15 cellular contexts compared by ENCODE assay signal in genomic region chr4:69124941-69125340, GRCh38. TPM values are rescaled to one million over a fixed set of nuclear protein-coding genes. Genes with fewer than 3 reads are reported as not detected.
DNase-seq lines count a peak whose midpoint lies in the region; ATAC-seq, FAIRE-seq and TF ChIP-seq lines count a peak whose summit lies in the region.
"Had no signal": no experiment of that assay in that cellular context is flagged by ENCODE, and none has a peak within 500 bp of the region (broad histone marks: within the 10 kb centered on the region; RNA-seq: fewer than 3 reads in every experiment).

No MANE protein-coding gene starts in this region.

- no peak overlapping the region for H4K8ac ChIP-seq in IMR-90 (ENCODE audit: low read depth in 2 of 2, low read length in 2 of 2)

- no peak overlapping the region for H2BK5ac ChIP-seq in IMR-90 (ENCODE audit: low read depth, low read length, poor library complexity, severe bottlenecking)

- H3K4me1 ChIP-seq in IMR-90 (ENCODE audit: control insufficient read depth, insufficient read depth, low read length) (no peaks in the 10 kb centered on the region), keratinocyte (ENCODE audit: control insufficient read depth, extremely low read depth, insufficient read depth, low read length) (peaks cover 8% of the 10 kb centered on the region), upper lobe of left lung (no peaks in the 10 kb centered on the region), ovary (ENCODE audit: insufficient read depth) (no peaks in the 10 kb centered on the region)
- H3K4me1 ChIP-seq: HAP-1 had no signal

- H3K9ac ChIP-seq in IMR-90 (ENCODE audit: low read depth, low read length): no peak overlapping the region
- no peak overlapping the region for H3K9ac ChIP-seq in keratinocyte (ENCODE audit: control insufficient read depth, extremely low read depth, insufficient read depth, low read length)

- POLR2A ChIA-PET in IMR-90 (lab: Charles Lee; ENCODE audit: unreplicated experiment): no interaction called here

- no peak overlapping the region for H2BK20ac ChIP-seq in IMR-90 (ENCODE audit: low read depth, low read length)

- H2AK5ac ChIP-seq in IMR-90 (ENCODE audit: low read depth, low read length): no peak overlapping the region

- ATAC-seq in IMR-90 (ENCODE audit: low read depth) (no peak), upper lobe of left lung (ENCODE audit: low FRiP score in 2 of 2) (no peak)

- no peaks in the 10 kb centered on the region for H3K9me1 ChIP-seq in IMR-90 (ENCODE audit: insufficient read depth, low read length)
- no peaks in the 10 kb centered on the region for H3K9me1 ChIP-seq in keratinocyte (ENCODE audit: control insufficient read depth, extremely low read depth, insufficient read depth, low read length)

- no peak overlapping the region for H2BK15ac ChIP-seq in IMR-90 (ENCODE audit: low read depth, low read length)

- H3K36me3 ChIP-seq in IMR-90 (ENCODE audit: control insufficient read depth, insufficient read depth, low read length): no peaks in the 10 kb centered on the region
- H3K36me3 ChIP-seq in keratinocyte (ENCODE audit: control insufficient read depth in 2 of 2, extremely low read depth in 1 of 2, insufficient read depth in 2 of 2, low read length in 2 of 2): no peaks in the 10 kb centered on the region
- H3K36me3 ChIP-seq in upper lobe of left lung: no peaks in the 10 kb centered on the region
- no peaks in the 10 kb centered on the region for H3K36me3 ChIP-seq in brain microvascular endothelial cell (replicated peaks)
- no peaks in the 10 kb centered on the region for H3K36me3 ChIP-seq in ovary
- H3K36me3 ChIP-seq: HAP-1 had no signal

- intact Hi-C loops in IMR-90 (cut with micrococcal nuclease) (loop anchor here (5.0 kb wide), 1 partner anchor 53 kb away; no protein-coding TSS in a partner anchor), head of caudate nucleus (cut with DNase I) (no loop called here), ovary (cut with DNase I) (no loop called here)

- H3K27me3 ChIP-seq in IMR-90 (ENCODE audit: control insufficient read depth, insufficient read depth, low read length) (no peaks in the 10 kb centered on the region), keratinocyte (ENCODE audit: control insufficient read depth, extremely low read depth, insufficient read depth, low read length) (no peaks in the 10 kb centered on the region), upper lobe of left lung (no peaks in the 10 kb centered on the region), brain microvascular endothelial cell (replicated peaks) (no peaks in the 10 kb centered on the region), ovary (no peaks in the 10 kb centered on the region)

- TF ChIP-seq POLR2A in IMR-90 (IDR thresholded peaks at IDR 0.05; ENCODE audit: low read depth, low read length): no peak
- TF ChIP-seq POLR2A in upper lobe of left lung (IDR thresholded peaks at IDR 0.05): no peak
- no peak for TF ChIP-seq POLR2A in ovary (IDR thresholded peaks at IDR 0.05)

- no peak overlapping the region for H3K14ac ChIP-seq in IMR-90 (replicated peaks; ENCODE audit: low read depth, low read length)

- no TSS peak for BruUV-seq in IMR-90 (replicated peaks; lab: Mats Ljungman, UMichigan)

- H3K18ac ChIP-seq in IMR-90 (ENCODE audit: low read depth, low read length): no peak overlapping the region

- no peak overlapping the region for H3K23ac ChIP-seq in IMR-90 (ENCODE audit: low read depth, low read length)

- CTCF ChIA-PET in IMR-90 (lab: Yijun Ruan, JAX): no interaction called here

- TF ChIP-seq CTCF in IMR-90 (conservative IDR thresholded peaks at IDR 0.05; ENCODE audit: low read depth, low read length) (no peak), VCaP (conservative IDR thresholded peaks at IDR 0.05) (no peak), keratinocyte (optimal IDR thresholded peaks at IDR 0.05 in 1 of 3, IDR thresholded peaks at IDR 0.05 in 1 of 3, conservative IDR thresholded peaks at IDR 0.05 in 1 of 3; ENCODE audit: extremely low read depth in 1 of 3, insufficient read depth in 2 of 3, low read length in 3 of 3) (no peak), upper lobe of left lung (IDR thresholded peaks at IDR 0.05) (no peak), brain microvascular endothelial cell (IDR thresholded peaks at IDR 0.05; ENCODE audit: low read depth, low read length, missing control alignments) (no peak), ovary (IDR thresholded peaks at IDR 0.05) (no peak)

- TF ChIP-seq RAD21 in IMR-90 (IDR thresholded peaks at IDR 0.05; ENCODE audit: low read length): no peak

- H3K56ac ChIP-seq in IMR-90 (ENCODE audit: extremely low read depth, insufficient read depth, low read length): no peak overlapping the region

- H3K9me3 ChIP-seq in IMR-90 (ENCODE audit: control insufficient read depth, insufficient read depth, low read length) (no peaks in the 10 kb centered on the region), keratinocyte (ENCODE audit: control insufficient read depth, low read depth, low read length) (no peaks in the 10 kb centered on the region), upper lobe of left lung (no peaks in the 10 kb centered on the region), ovary (no peaks in the 10 kb centered on the region)
- H3K9me3 ChIP-seq: HAP-1 had no signal

- H4K5ac ChIP-seq in IMR-90 (ENCODE audit: low read depth, low read length): no peak overlapping the region

- no peak for FAIRE-seq in keratinocyte (lab: Jason Lieb, UNC)

- H3K27ac ChIP-seq in IMR-90 (ENCODE audit: insufficient read depth, low read length): no peak overlapping the region
- peak overlapping the region; percentile 16; the same call in 1 of the 2 replicates for H3K27ac ChIP-seq in VCaP
- H3K27ac ChIP-seq in keratinocyte (ENCODE audit: control insufficient read depth, insufficient read depth, low read length): peak overlapping the region; percentile 36
- H3K27ac ChIP-seq in upper lobe of left lung: no peak overlapping the region
- H3K27ac ChIP-seq in brain microvascular endothelial cell: no peak overlapping the region
- H3K27ac ChIP-seq in ovary: no peak overlapping the region

- H2AK9ac ChIP-seq in IMR-90 (replicated peaks; ENCODE audit: low read depth, low read length, poor library complexity): no peak overlapping the region

- no peak overlapping the region for H4K91ac ChIP-seq in IMR-90 (ENCODE audit: insufficient read depth, low read depth, low read length)

- H2AFZ ChIP-seq in IMR-90 (replicated peaks; ENCODE audit: low read length, poor library complexity) (peak overlapping the region; percentile 78), keratinocyte (ENCODE audit: control insufficient read depth, low read length) (peak overlapping the region; percentile 82)

- dilution Hi-C loops in IMR-90 (cut with HindIII; ENCODE audit: low sequenced_read_pairs, unreplicated experiment): no loop called here
- dilution Hi-C loops in keratinocyte (cut with MboI; ENCODE audit: extremely low pct_ligation_motif_present, low sequenced_read_pairs): no loop called here

- H4K20me1 ChIP-seq in IMR-90 (ENCODE audit: insufficient read depth, low read length) (no peaks in the 10 kb centered on the region), keratinocyte (ENCODE audit: control insufficient read depth, extremely low read depth, insufficient read depth, low read length) (no peaks in the 10 kb centered on the region)

- DNase-seq in IMR-90 (no peak), keratinocyte (ENCODE audit: low read depth, low spot score) (no peak), upper lobe of left lung (no peak), head of caudate nucleus (no peak), brain microvascular endothelial cell (no peak), ovary (no peak)
- DNase-seq: DND-41, MV-4-11, NCI-H1694 treated with DMSO at 0.1 percent for 48 hours, NCI-H510A, NCI-H774, RPMI8226 had no signal

- no peak overlapping the region for H2BK120ac ChIP-seq in IMR-90 (ENCODE audit: low read depth, low read length)

- H3K79me1 ChIP-seq in IMR-90 (ENCODE audit: low read depth in 1 of 2, low read length in 2 of 2): no peaks in the 10 kb centered on the region

- H3K4ac ChIP-seq in IMR-90 (ENCODE audit: low read depth, low read length): no peak overlapping the region

- no peaks in the 10 kb centered on the region for H3K79me2 ChIP-seq in keratinocyte (ENCODE audit: control insufficient read depth, insufficient read depth, low read length)

- WGBS in IMR-90 (ENCODE audit: extremely low coverage in 2 of 2, insufficient read length in 1 of 2), 2 experiments: 83% methylated on average over 1 of the region's 1 CpG; no CpG with 5 or more reads in 1 of the 2 experiments
- 89% methylated on average over 1 of the region's 1 CpG for WGBS in upper lobe of left lung, 2 donors
- 81 to 90% (median 84%) methylated on average over 1 of the region's 1 CpG for WGBS in ovary, 3 donors

- H3K4me2 ChIP-seq in IMR-90 (ENCODE audit: low read depth, low read length) (no peak overlapping the region), keratinocyte (ENCODE audit: control insufficient read depth, extremely low read depth, insufficient read depth, low read depth, low read length) (peak overlapping the region; percentile 56)

- in situ Hi-C loops in IMR-90 (cut with MboI; ENCODE audit: low sequenced_read_pairs) (loop anchor here (25.0 kb wide), 1 partner anchor 488 kb away; no protein-coding TSS in a partner anchor), brain microvascular endothelial cell (cut with HindIII; ENCODE audit: low pct_ligation_motif_present, low sequenced_read_pairs) (no loop called here)

- TF ChIP-seq EP300 in upper lobe of left lung (IDR thresholded peaks at IDR 0.05) (no peak), ovary (IDR thresholded peaks at IDR 0.05) (no peak)

- H3K4me3 ChIP-seq in IMR-90 (ENCODE audit: insufficient read depth, low read depth, low read length): no peak overlapping the region
- no peak overlapping the region for H3K4me3 ChIP-seq in keratinocyte (ENCODE audit: control insufficient read depth in 2 of 3, extremely low read depth in 1 of 3, insufficient read depth in 2 of 3, low read depth in 1 of 3, low read length in 3 of 3)
- H3K4me3 ChIP-seq in upper lobe of left lung: no peak overlapping the region
- no peak overlapping the region for H3K4me3 ChIP-seq in brain microvascular endothelial cell (ENCODE audit: low read depth, low read length)
- no peak overlapping the region for H3K4me3 ChIP-seq in ovary
- H3K4me3 ChIP-seq: HAP-1 had no signal

RNA-seq across cellular contexts. Expression of gene UGT2B7, which starts 28.7 kb away (rescaled TPM):
- not detected in 2 replicates for total RNA-seq in IMR-90 (2012; rRNA removed)
- 0.10 TPM in 1 of 2 replicates, not detected in the other for polyA plus RNA-seq in IMR-90 (2012; rRNA removed)
- polyA plus RNA-seq in IMR-90 (2012; cell fraction: cytosol; rRNA removed): 0.04 TPM in 1 of 2 replicates, not detected in the other
- polyA plus RNA-seq in IMR-90 (2012; cell fraction: nucleus; rRNA removed; ENCODE audit: low replicate concordance): not detected in 2 replicates
- polyA plus RNA-seq in keratinocyte: 0.05 to 0.11 TPM (median 0.05 TPM) in 3 replicates
- polyA plus RNA-seq in keratinocyte (2011; ENCODE audit: low read depth): not detected
- polyA plus RNA-seq in keratinocyte (2011; cell fraction: cytosol; rRNA removed): 0.05 TPM in 1 of 2 replicates, not detected in the other
- 0.07 TPM in 1 of 2 replicates, not detected in the other for polyA plus RNA-seq in keratinocyte (2011; cell fraction: nucleus; rRNA removed)
- not detected in 2 replicates for polyA plus RNA-seq in keratinocyte (2012; ENCODE audit: low replicate concordance)
- polyA minus RNA-seq in keratinocyte: 0.13 TPM in 1 of 3 replicates, not detected in the others
- polyA minus RNA-seq in keratinocyte (2011; cell fraction: cytosol; rRNA and poly(A)+ RNA removed): not detected
- not detected in 2 replicates for polyA minus RNA-seq in keratinocyte (2011; cell fraction: nucleus; rRNA and poly(A)+ RNA removed)
- 1 to 10 TPM in 1 of 6 donors, under 1 TPM in 2, not detected in 3; 0.24 to 1.1 (median 0.30) TPM for total RNA-seq in upper lobe of left lung
- total RNA-seq in ovary: 10 to 100 TPM in 1 of 7 donors, 1 to 10 TPM in 3, under 1 TPM in 1, not detected in 2; 0.41 to 28.1 (median 4.8) TPM
- polyA plus RNA-seq in ovary: not detected
- total RNA-seq: G401 had no signal

Comparison
In these comparisons a context has a peak if more than half of its experiments do, and no peak if none do; other contexts are left out.
1. H3K27ac ChIP-seq: peak in VCaP (single experiment) and keratinocyte (single experiment); none in IMR-90 (single experiment), upper lobe of left lung (0 of 4), brain microvascular endothelial cell (single experiment) and ovary (0 of 2).